In genomic region chr11:122113836-122114235, GRCh38 we compare ENCODE assay signal across 28 cellular contexts. TPM values are rescaled to one million over a fixed set of nuclear protein-coding genes. Genes with fewer than 3 reads are reported as not detected.
DNase-seq lines count a peak whose midpoint lies in the region; ATAC-seq, FAIRE-seq and TF ChIP-seq lines count a peak whose summit lies in the region.
"Had no signal": no experiment of that assay in that cellular context is flagged by ENCODE, and none has a peak within 500 bp of the region (broad histone marks: within the 10 kb centered on the region; RNA-seq: fewer than 3 reads in every experiment).

No MANE protein-coding gene starts in this region.

- H3K27me3 ChIP-seq in A673 (replicated peaks; ENCODE audit: insufficient read depth, low read depth, low read length, poor library complexity) = no peaks in the 10 kb centered on the region
- no peaks in the 10 kb centered on the region for H3K27me3 ChIP-seq in OCI-LY3 (ENCODE audit: low read depth, low read length)
- H3K27me3 ChIP-seq in pancreas = no peaks in the 10 kb centered on the region
- H3K27me3 ChIP-seq: cardiac muscle cell had no signal

- no peaks in the 10 kb centered on the region for H3K79me2 ChIP-seq in OCI-LY3 (ENCODE audit: low read length)

- H3K4me3 ChIP-seq in A673 (ENCODE audit: low read depth, low read length, poor library complexity, severe bottlenecking) = no peak overlapping the region
- no peak overlapping the region for H3K4me3 ChIP-seq in OCI-LY3 (ENCODE audit: low read length)
- H3K4me3 ChIP-seq in pancreas = no peak overlapping the region
- H3K4me3 ChIP-seq: cardiac muscle cell, prostate gland had no signal

- H4K20me1 ChIP-seq in OCI-LY3 (ENCODE audit: insufficient read depth, low read length) = no peaks in the 10 kb centered on the region

- peak in 3 of 4 donors; percentile 40 to 51 (median 44) for ATAC-seq in pancreas
- no peak for ATAC-seq in HG03342 (IDR thresholded peaks at IDR 0.05; ENCODE audit: unreplicated experiment)
- ATAC-seq: activated CD8-positive, alpha-beta memory T cell treated with anti-CD3 and anti-CD28 coated beads, Interleukin-2, amount 10 ng/mL, durations not matched to agents 7 days and 5 days; left cardiac atrium; stimulated activated naive CD8-positive, alpha-beta T cell treated with anti-CD3 and anti-CD28 coated beads, Interleukin-15, amount 100 ng/mL, for 72 hours had no signal

- POLR2A ChIA-PET in A673 (lab: Charles Lee; ENCODE audit: low non-redundant PET) = no interaction called here

- no peak overlapping the region for H2AFZ ChIP-seq in OCI-LY3 (ENCODE audit: low read depth, low read length)

- CTCF ChIA-PET in A673 (lab: Charles Lee) = no interaction called here

- no peak overlapping the region for H3K27ac ChIP-seq in A673 (ENCODE audit: low read depth, low read length, poor library complexity, severe bottlenecking)
- no peak overlapping the region for H3K27ac ChIP-seq in OCI-LY3 (ENCODE audit: low read length)
- no peak overlapping the region for H3K27ac ChIP-seq in pancreas
- H3K27ac ChIP-seq: cardiac muscle cell had no signal

- H3K4me1 ChIP-seq in A673 (ENCODE audit: insufficient read depth, low read length, poor library complexity, severe bottlenecking) (peaks cover 5% of the 10 kb centered on the region), OCI-LY3 (ENCODE audit: low read length) (peaks cover 23% of the 10 kb centered on the region), pancreas (no peaks in the 10 kb centered on the region)
- H3K4me1 ChIP-seq: prostate gland had no signal

- 0 out of 2 replicates have a peak, but pooled peaks have one; percentile 14 for TF ChIP-seq CTCF in A673 (conservative IDR thresholded peaks at IDR 0.05; ENCODE audit: low read depth, low read length)
- TF ChIP-seq CTCF in OCI-LY3 (IDR thresholded peaks at IDR 0.05; ENCODE audit: low read depth, low read length) = no peak
- no peak for TF ChIP-seq CTCF in pancreas (IDR thresholded peaks at IDR 0.05)

- H3K9me3 ChIP-seq in A673 (ENCODE audit: low read depth, low read length, poor library complexity, severe bottlenecking) = no peaks in the 10 kb centered on the region
- no peaks in the 10 kb centered on the region for H3K9me3 ChIP-seq in OCI-LY3 (ENCODE audit: insufficient read depth, low read length)
- no peaks in the 10 kb centered on the region for H3K9me3 ChIP-seq in pancreas
- H3K9me3 ChIP-seq: prostate gland had no signal

- H3K36me3 ChIP-seq in A673 (ENCODE audit: insufficient read depth, low read length, poor library complexity, severe bottlenecking) = no peaks in the 10 kb centered on the region
- H3K36me3 ChIP-seq in OCI-LY3 (replicated peaks; ENCODE audit: low read depth, low read length) = no peaks in the 10 kb centered on the region
- H3K36me3 ChIP-seq in pancreas = no peaks in the 10 kb centered on the region
- H3K36me3 ChIP-seq: cardiac muscle cell, prostate gland had no signal

- FAIRE-seq in pancreas (lab: Jason Lieb, UNC) = no peak
- FAIRE-seq: D721Med, GM18507, small intestine, urothelium cell line had no signal

- H3K4me2 ChIP-seq in OCI-LY3 (ENCODE audit: low read length) = peak overlapping the region; percentile 46

- 6% methylated on average over 2 of the region's 2 CpGs for WGBS in pancreas, 2 donors

- DNase-seq in A673 (ENCODE audit: low spot score) = no peak
- DNase-seq in fibroblast of peridontal ligament (ENCODE audit: extremely low read depth) = peak; percentile 66
- DNase-seq in pancreas = no peak
- no peak for DNase-seq in globus pallidus (ENCODE audit: low spot score)
- DNase-seq in middle frontal gyrus (ENCODE audit: extremely low spot score, low spot score) = no peak
- no peak for DNase-seq in DMS53 treated with DMSO at 0.1 percent for 48 hours (lab: John Stamatoyannopoulos, UW; ENCODE audit: unreplicated experiment)
- DNase-seq: activated CD4-positive, alpha-beta T cell treated with anti-CD3 and anti-CD28 coated beads for 4 hours; activated CD8-positive, alpha-beta memory T cell treated with anti-CD3 and anti-CD28 coated beads, Interleukin-2, amount 10 ng/mL, durations not matched to agents 7 days and 5 days; C1 segment of cervical spinal cord; dermis blood vessel endothelial cell; left cardiac atrium; NCI-H1417 treated with DMSO at 0.1 percent for 48 hours; NCI-H2171; NCI-H69; nephron progenitor cell; OCI-M1; SHP77; small intestine; stimulated activated CD4-positive, alpha-beta T cell treated with anti-CD3 and anti-CD28 coated beads, Interleukin-2, amount 100 ng/mL, for 48 hours; stimulated activated naive CD8-positive, alpha-beta T cell treated with anti-CD3 and anti-CD28 coated beads, Interleukin-15, amount 100 ng/mL, for 72 hours had no signal

- BruUV-seq in A673 (replicated peaks; lab: Mats Ljungman, UMichigan) = no TSS peak

- intact Hi-C loops in A673 (cut with micrococcal nuclease; ENCODE audit: unreplicated experiment) (no loop called here), pancreas (cut with DNase I) (no loop called here)

- no peak overlapping the region for H3K9ac ChIP-seq in OCI-LY3 (ENCODE audit: low read length)

RNA-seq across cellular contexts. Expression of gene BLID, which starts 2.2 kb away (rescaled TPM):
- total RNA-seq in A673 (2021) = 0.82 and 2.2 TPM in 2 replicates
- not detected for total RNA-seq in pancreas
- polyA plus RNA-seq in pancreas = not detected
- total RNA-seq: activated CD8-positive, alpha-beta memory T cell treated with anti-CD3 and anti-CD28 coated beads, Interleukin-2, amount 10 ng/mL, durations not matched to agents 7 days and 5 days; activated T-helper 2 cell treated with anti-CD3 and anti-CD28 coated beads, Interferon-gamma antibody, Interleukin-2, Interleukin-4, amounts not matched to agents 10 μg/mL and 5 μg/mL and 100 μg/mL, durations not matched to agents 14 hours and 24 hours and 36 hours; dermis blood vessel endothelial cell had no signal
- polyA plus RNA-seq: small intestine had no signal
